Comparison of ENCODE assay signal across 24 cellular contexts in genomic region chr3:181933052-181933618, GRCh38.
DNase-seq lines count a peak whose midpoint lies in the region; ATAC-seq, FAIRE-seq and TF ChIP-seq lines count a peak whose summit lies in the region.
"Had no signal": no experiment of that assay in that cellular context is flagged by ENCODE, and none has a peak within 500 bp of the region (broad histone marks: within the 10 kb centered on the region; RNA-seq: fewer than 3 reads in every experiment).

No MANE protein-coding gene starts in this region.

- ATAC-seq in GM21390 (IDR thresholded peaks at IDR 0.05; ENCODE audit: unreplicated experiment) (peak; percentile 37), HG03159 (IDR thresholded peaks at IDR 0.05; ENCODE audit: unreplicated experiment) (peak; percentile 45), HepG2 (no peak)
- ATAC-seq: activated T-cell treated with anti-CD3 and anti-CD28 coated beads, Interleukin-2, amount 50 U/mL, for 72 hours; HCT116; T-helper 17 cell had no signal

- intact Hi-C loops in HepG2 (cut with micrococcal nuclease; ENCODE audit: unreplicated experiment), result no loop called here

- DNase-seq in GM12891 (ENCODE audit: insufficient read length, low spot score) (no peak), NCI-H524 treated with DMSO at 0.1 percent for 48 hours (lab: John Stamatoyannopoulos, UW) (peak; percentile 39), DMS153 treated with DMSO at 0.1 percent for 48 hours (lab: John Stamatoyannopoulos, UW; ENCODE audit: unreplicated experiment) (no peak), UCSD-AML1 (lab: John Stamatoyannopoulos, UW; ENCODE audit: unreplicated experiment) (no peak), HepG2 (ENCODE audit: low spot score) (no peak)
- DNase-seq in stimulated activated CD4-positive, alpha-beta T cell treated with anti-CD3 and anti-CD28 coated beads, Interleukin-15, amount 100 ng/mL, for 24 hours, result no peak
- DNase-seq: ACHN; activated CD4-positive, alpha-beta T cell treated with anti-CD3 and anti-CD28 coated beads, Interleukin-2, amount 10 ng/mL, durations not matched to agents 24 days and 14 days; activated naive CD4-positive, alpha-beta T cell treated with anti-CD3 and anti-CD28 coated beads, Interleukin-2, amount 50 U/mL, for 16 hours; activated T-cell treated with anti-CD3 and anti-CD28 coated beads, Interleukin-2, amount 50 U/mL, for 72 hours; anterior cingulate cortex; caudate nucleus; NCI-H2227 treated with DMSO at 0.1 percent for 48 hours; stimulated activated naive B cell treated with anti-CD40 and anti-IgM and Interleukin-4, amounts not matched to agents 10 μg/mL and 1 μg/mL and 100 μg/mL, for 72 hours; T-helper 17 cell had no signal

- no TSS peak for BruUV-seq in HepG2 (replicated peaks; lab: Mats Ljungman, UMichigan)

- H4K20me1 ChIP-seq in HepG2 (ENCODE audit: insufficient read depth, low read length), result no peaks in the 10 kb centered on the region
- H4K20me1 ChIP-seq: BLaER1 treated with 17β-estradiol and CSF1 and Interleukin-3, amounts not matched to agents 10 nM and 100 nM had no signal

- FAIRE-seq in GM12891 (lab: Jason Lieb, UNC), result peak; percentile 79
- FAIRE-seq in HepG2 (lab: Jason Lieb, UNC), result no peak

- no peaks in the 10 kb centered on the region for H3K36me3 ChIP-seq in HepG2 (replicated peaks in 1 of 2; ENCODE audit: control insufficient read depth in 1 of 2, insufficient read depth in 2 of 2, low read length in 2 of 2)
- H3K36me3 ChIP-seq: BLaER1 treated with 17β-estradiol and CSF1 and Interleukin-3, amounts not matched to agents 10 nM and 100 nM; prostate gland; thoracic aorta; vagina had no signal

- POLR2A ChIA-PET in HepG2 (lab: Yijun Ruan, JAX), result no interaction called here

- TF ChIP-seq POLR2A in GM12891 (IDR thresholded peaks at IDR 0.05; ENCODE audit: low read depth, low read length) (no peak), HepG2 (IDR thresholded peaks at IDR 0.05; ENCODE audit: insufficient read depth in 1 of 2, low read depth in 2 of 2, low read length in 2 of 2) (no peak)

- H3K27me3 ChIP-seq in HepG2 (ENCODE audit: control insufficient read depth in 1 of 2, insufficient read depth in 2 of 2, low read length in 2 of 2), result no peaks in the 10 kb centered on the region
- H3K27me3 ChIP-seq: BLaER1 treated with 17β-estradiol and CSF1 and Interleukin-3, amounts not matched to agents 10 nM and 100 nM; vagina had no signal

- no peak for TF ChIP-seq CTCF in HepG2 (CRISPR knock-in tag; IDR thresholded peaks at IDR 0.05)

- H3K4me1 ChIP-seq in HepG2 (ENCODE audit: insufficient read depth, low read length), result no peaks in the 10 kb centered on the region
- H3K4me1 ChIP-seq: prostate gland, vagina had no signal

- CTCF ChIA-PET in HepG2 (lab: Yijun Ruan, JAX; ENCODE audit: low intra/inter-chr PET ratio, low total read pairs), result no interaction called here

- no peak overlapping the region for H2AFZ ChIP-seq in HepG2 (ENCODE audit: low read length)

- H3K27ac ChIP-seq in HepG2 (ENCODE audit: extremely low read length, insufficient read depth, low read length), result no peak overlapping the region
- H3K27ac ChIP-seq: BLaER1 treated with 17β-estradiol and CSF1 and Interleukin-3, amounts not matched to agents 10 nM and 100 nM; HL-60; prostate gland; thoracic aorta; vagina had no signal

- H3K9me3 ChIP-seq in HepG2 (ENCODE audit: low read length), result no peaks in the 10 kb centered on the region
- H3K9me3 ChIP-seq: prostate gland, thoracic aorta, vagina had no signal

- no peak overlapping the region for H3K4me3 ChIP-seq in HepG2 (replicated peaks in 1 of 3; ENCODE audit: insufficient read depth in 1 of 3, low read depth in 2 of 3, low read length in 3 of 3)
- H3K4me3 ChIP-seq: BLaER1 treated with 17β-estradiol and CSF1 and Interleukin-3, amounts not matched to agents 10 nM and 100 nM; lung; prostate gland; thoracic aorta; vagina had no signal

- TF ChIP-seq EP300 in HepG2 (IDR thresholded peaks at IDR 0.05; ENCODE audit: low read depth in 2 of 2, low read length in 2 of 2), result no peak
- TF ChIP-seq EP300 in HepG2 (CRISPR knock-in tag; IDR thresholded peaks at IDR 0.05; ENCODE audit: borderline replicate concordance), result no peak

- no peak overlapping the region for H3K9ac ChIP-seq in HepG2 (ENCODE audit: insufficient read depth, low read depth, low read length)
- H3K9ac ChIP-seq: BLaER1 treated with 17β-estradiol and CSF1 and Interleukin-3, amounts not matched to agents 10 nM and 100 nM had no signal

- TF ChIP-seq RAD21 in HepG2 (CRISPR knock-in tag; IDR thresholded peaks at IDR 0.05), result no peak

- H3K4me2 ChIP-seq in HepG2 (ENCODE audit: low read depth, low read length), result no peak overlapping the region

- 14% methylated on average over 4 of the region's 4 CpGs for WGBS in HepG2 (ENCODE audit: low lambda C conversion rate)

- no peaks in the 10 kb centered on the region for H3K79me2 ChIP-seq in HepG2 (ENCODE audit: insufficient read depth, low read length)

- in situ Hi-C loops in HepG2 (cut with HindIII; ENCODE audit: extremely low pct_ligation_motif_present, low pct_unique_long_range_greater_than_20kb), result no loop called here

TF ChIP-seq in GM12891, 5 proteins besides CTCF, POLR2A, EP300 and RAD21:
- TF ChIP-seq SPI1 (IDR thresholded peaks at IDR 0.05; ENCODE audit: low read depth, low read length) (0 out of 2 replicates have a peak, but pooled peaks have one; percentile 3), POLR2AphosphoS5 (IDR thresholded peaks at IDR 0.05; ENCODE audit: low read depth, low read length) (no peak), TAF1 (IDR thresholded peaks at IDR 0.05; ENCODE audit: low read depth, low read length) (no peak)
TF ChIP-seq in GM12891: peak in this region for 1.

TF ChIP-seq in HepG2, 621 proteins besides CTCF, POLR2A, EP300 and RAD21:
- TF ChIP-seq CREB1 (IDR thresholded peaks at IDR 0.05) (no peak), CREB1 (CRISPR knock-in tag; IDR thresholded peaks at IDR 0.05) (no peak), ZSCAN21 (CRISPR knock-in tag; IDR thresholded peaks at IDR 0.05; ENCODE audit: borderline replicate concordance) (no peak), JUN (CRISPR knock-in tag; IDR thresholded peaks at IDR 0.05) (no peak), DNMT1 (CRISPR knock-in tag; IDR thresholded peaks at IDR 0.05) (no peak), FIP1L1 (IDR thresholded peaks at IDR 0.05; ENCODE audit: borderline replicate concordance, insufficient read depth, low read depth, low read length) (no peak), ZNF326 (CRISPR knock-in tag; IDR thresholded peaks at IDR 0.05; ENCODE audit: borderline replicate concordance) (no peak), SNAPC4 (CRISPR knock-in tag; IDR thresholded peaks at IDR 0.05) (no peak), JARID2 (CRISPR knock-in tag; IDR thresholded peaks at IDR 0.05; ENCODE audit: insufficient replicate concordance) (no peak)
